13 cellular contexts compared by ENCODE assay signal in the genomic region with DNA sequence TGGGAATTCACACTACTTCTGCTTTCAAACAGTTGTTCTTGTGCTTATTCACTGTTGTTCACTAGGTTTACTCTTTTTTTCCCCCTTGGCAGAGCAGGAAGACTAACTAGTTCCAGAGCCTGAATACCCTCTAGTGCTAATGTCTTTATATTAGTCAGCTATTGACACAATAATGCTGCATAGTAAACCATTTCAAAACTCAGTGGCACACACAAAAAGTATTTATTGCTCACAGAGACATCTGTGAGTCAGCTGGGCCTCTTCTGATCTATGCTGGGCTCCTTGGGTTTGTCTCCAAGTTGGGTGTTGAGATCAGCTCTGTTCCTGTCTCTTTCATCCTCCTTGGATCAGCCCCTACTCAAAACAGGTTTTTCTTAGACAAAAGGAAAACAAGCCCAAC. TPM values are rescaled to one million over a fixed set of nuclear protein-coding genes. Genes with fewer than 3 reads are reported as not detected.
DNase-seq lines count a peak whose midpoint lies in the region; ATAC-seq, FAIRE-seq and TF ChIP-seq lines count a peak whose summit lies in the region.
"Had no signal": no experiment of that assay in that cellular context is flagged by ENCODE, and none has a peak within 500 bp of the region (broad histone marks: within the 10 kb centered on the region; RNA-seq: fewer than 3 reads in every experiment).

No MANE protein-coding gene starts in this region.

- no peak overlapping the region for H3K9ac ChIP-seq in keratinocyte (ENCODE audit: control insufficient read depth, extremely low read depth, insufficient read depth, low read length)

- TF ChIP-seq CTCF in astrocyte of the spinal cord (IDR thresholded peaks at IDR 0.05; ENCODE audit: low read depth, low read length) (no peak), keratinocyte (optimal IDR thresholded peaks at IDR 0.05 in 1 of 3, IDR thresholded peaks at IDR 0.05 in 1 of 3, conservative IDR thresholded peaks at IDR 0.05 in 1 of 3; ENCODE audit: extremely low read depth in 1 of 3, insufficient read depth in 2 of 3, low read length in 3 of 3) (no peak), ascending aorta (IDR thresholded peaks at IDR 0.05) (no peak)

- no peaks in the 10 kb centered on the region for H4K20me1 ChIP-seq in keratinocyte (ENCODE audit: control insufficient read depth, extremely low read depth, insufficient read depth, low read length)

- peak; percentile 21 for DNase-seq in Daoy (ENCODE audit: low read depth)
- peak; percentile 75 for DNase-seq in MG63
- peak; percentile 73 for DNase-seq in astrocyte of the spinal cord (ENCODE audit: low read depth, low spot score)
- DNase-seq in keratinocyte (ENCODE audit: low read depth, low spot score) = no peak
- DNase-seq in ascending aorta (ENCODE audit: low spot score in 2 of 2) = no peak
- no peak for DNase-seq in hippocampal formation (lab: John Stamatoyannopoulos, UW)
- no peak for DNase-seq in stimulated activated naive CD4-positive, alpha-beta T cell treated with Interleukin-2 at 50 U/mL for 16 hours (lab: John Stamatoyannopoulos, UW)
- DNase-seq: activated CD4-positive, alpha-beta T cell treated with anti-CD3 and anti-CD28 coated beads, Interleukin-2, amount 10 ng/mL, durations not matched to agents 7 days and 5 days; KG1; Right ventricle myocardium superior had no signal

- no peak for ATAC-seq in HG03196 (IDR thresholded peaks at IDR 0.05; ENCODE audit: unreplicated experiment)
- ATAC-seq: left lobe of liver had no signal

- dilution Hi-C loops in keratinocyte (cut with MboI; ENCODE audit: extremely low pct_ligation_motif_present, low sequenced_read_pairs) = no loop called here

- H3K4me1 ChIP-seq in keratinocyte (ENCODE audit: control insufficient read depth, extremely low read depth, insufficient read depth, low read length) (peaks cover 10% of the 10 kb centered on the region), ascending aorta (no peaks in the 10 kb centered on the region)

- peak; percentile 80 for FAIRE-seq in keratinocyte (lab: Jason Lieb, UNC)
- FAIRE-seq: endothelial cell of umbilical vein had no signal

- no peaks in the 10 kb centered on the region for H3K79me2 ChIP-seq in keratinocyte (ENCODE audit: control insufficient read depth, insufficient read depth, low read length)

- H2AFZ ChIP-seq in keratinocyte (ENCODE audit: control insufficient read depth, low read length) = no peak overlapping the region

- in situ Hi-C loops in astrocyte of the spinal cord (cut with HindIII; ENCODE audit: low sequenced_read_pairs) = no loop called here

- no peaks in the 10 kb centered on the region for H3K9me1 ChIP-seq in keratinocyte (ENCODE audit: control insufficient read depth, extremely low read depth, insufficient read depth, low read length)

- H3K4me3 ChIP-seq in MG63 = no peak overlapping the region
- H3K4me3 ChIP-seq in astrocyte of the spinal cord (ENCODE audit: low read depth, low read length) = no peak overlapping the region
- H3K4me3 ChIP-seq in keratinocyte (ENCODE audit: control insufficient read depth in 2 of 3, extremely low read depth in 1 of 3, insufficient read depth in 2 of 3, low read depth in 1 of 3, low read length in 3 of 3) = no peak overlapping the region
- no peak overlapping the region for H3K4me3 ChIP-seq in ascending aorta

- no peaks in the 10 kb centered on the region for H3K27me3 ChIP-seq in MG63
- H3K27me3 ChIP-seq in keratinocyte (ENCODE audit: control insufficient read depth, extremely low read depth, insufficient read depth, low read length) = no peaks in the 10 kb centered on the region
- H3K27me3 ChIP-seq in ascending aorta = no peaks in the 10 kb centered on the region

- intact Hi-C loops in ascending aorta (cut with DNase I) = no loop called here

- H3K9me3 ChIP-seq in MG63 (peaks cover under 1% of the 10 kb centered on the region; the same call in 1 of the 2 replicates), keratinocyte (ENCODE audit: control insufficient read depth, low read depth, low read length) (no peaks in the 10 kb centered on the region), ascending aorta (no peaks in the 10 kb centered on the region)

- H3K4me2 ChIP-seq in keratinocyte (ENCODE audit: control insufficient read depth, extremely low read depth, insufficient read depth, low read depth, low read length) = peak overlapping the region; percentile 10

- H3K36me3 ChIP-seq in MG63 (no peaks in the 10 kb centered on the region), keratinocyte (ENCODE audit: control insufficient read depth in 2 of 2, extremely low read depth in 1 of 2, insufficient read depth in 2 of 2, low read length in 2 of 2) (no peaks in the 10 kb centered on the region), ascending aorta (no peaks in the 10 kb centered on the region)

- H3K27ac ChIP-seq in keratinocyte (ENCODE audit: control insufficient read depth, insufficient read depth, low read length) (no peak overlapping the region), ascending aorta (no peak overlapping the region)

RNA-seq across cellular contexts. Expression of gene RSRC1, which starts 51.1 kb away (rescaled TPM):
- total RNA-seq in Daoy (2014; rRNA removed; shearing (Covaris generic)) = 58.7 and 70.2 TPM in 2 replicates
- total RNA-seq in MG63 (2014; rRNA removed; shearing (Covaris generic); ENCODE audit: low replicate concordance) = 20.8 and 42.6 TPM in 2 replicates
- 6.1 to 11.7 TPM (median 11.1 TPM) in 3 replicates for polyA plus RNA-seq in keratinocyte
- 61.1 TPM for polyA plus RNA-seq in keratinocyte (2011; ENCODE audit: low read depth)
- 7.1 and 10.4 TPM in 2 replicates for polyA plus RNA-seq in keratinocyte (2011; cell fraction: cytosol; rRNA removed)
- polyA plus RNA-seq in keratinocyte (2011; cell fraction: nucleus; rRNA removed) = 6.3 and 7.3 TPM in 2 replicates
- polyA plus RNA-seq in keratinocyte (2012; ENCODE audit: low replicate concordance) = 19.4 and 25.8 TPM in 2 replicates
- 1.3 to 16.7 TPM (median 7.5 TPM) in 3 replicates for polyA minus RNA-seq in keratinocyte
- 14.0 TPM for polyA minus RNA-seq in keratinocyte (2011; cell fraction: cytosol; rRNA and poly(A)+ RNA removed)
- polyA minus RNA-seq in keratinocyte (2011; cell fraction: nucleus; rRNA and poly(A)+ RNA removed) = 19.4 and 30.3 TPM in 2 replicates
- total RNA-seq in ascending aorta = 28.0 TPM

RNA-seq across cellular contexts. Expression of gene SHOX2, which starts 54.7 kb away (rescaled TPM):
- total RNA-seq in Daoy (2014; rRNA removed; shearing (Covaris generic)) = 4.7 and 18.0 TPM in 2 replicates
- total RNA-seq in MG63 (2014; rRNA removed; shearing (Covaris generic); ENCODE audit: low replicate concordance) = 3.3 and 10.9 TPM in 2 replicates
- 0.05 to 0.10 TPM (median 0.08 TPM) in 3 replicates for polyA plus RNA-seq in keratinocyte
- polyA plus RNA-seq in keratinocyte (2011; ENCODE audit: low read depth) = not detected
- polyA plus RNA-seq in keratinocyte (2011; cell fraction: cytosol; rRNA removed) = 0.04 and 0.06 TPM in 2 replicates
- polyA plus RNA-seq in keratinocyte (2011; cell fraction: nucleus; rRNA removed) = 0.22 and 0.47 TPM in 2 replicates
- 0.05 TPM in 1 of 2 replicates, not detected in the other for polyA plus RNA-seq in keratinocyte (2012; ENCODE audit: low replicate concordance)
- polyA minus RNA-seq in keratinocyte = not detected in 3 replicates
- not detected for polyA minus RNA-seq in keratinocyte (2011; cell fraction: cytosol; rRNA and poly(A)+ RNA removed)
- polyA minus RNA-seq in keratinocyte (2011; cell fraction: nucleus; rRNA and poly(A)+ RNA removed) = not detected in 2 replicates
- total RNA-seq in ascending aorta = not detected
- total RNA-seq: activated CD4-positive, alpha-beta T cell treated with anti-CD3 and anti-CD28 coated beads, Interleukin-2, amount 10 ng/mL, durations not matched to agents 7 days and 5 days; endothelial cell of umbilical vein; left lobe of liver had no signal
- polyA plus RNA-seq: endothelial cell of umbilical vein had no signal

Comparison
In these comparisons a context has a peak if more than half of its experiments do, and no peak if none do; other contexts are left out.
1. DNase-seq: peak in Daoy (single experiment), MG63 (single experiment) and astrocyte of the spinal cord (single experiment); none in keratinocyte (single experiment), ascending aorta (0 of 2), hippocampal formation (0 of 2) and stimulated activated naive CD4-positive, alpha-beta T cell treated with Interleukin-2 at 50 U/mL for 16 hours (single experiment).